In genomic region chr18:50806208-50806616, GRCh38 we compare ENCODE assay signal across 13 cellular contexts. TPM values are rescaled to one million over a fixed set of nuclear protein-coding genes. Genes with fewer than 3 reads are reported as not detected.
DNase-seq lines count a peak whose midpoint lies in the region; ATAC-seq, FAIRE-seq and TF ChIP-seq lines count a peak whose summit lies in the region.
"Had no signal": no experiment of that assay in that cellular context is flagged by ENCODE, and none has a peak within 500 bp of the region (broad histone marks: within the 10 kb centered on the region; RNA-seq: fewer than 3 reads in every experiment).

No MANE protein-coding gene starts in this region.

- no peak for ATAC-seq in GM21717 (IDR thresholded peaks at IDR 0.05; ENCODE audit: unreplicated experiment)

- no peak for FAIRE-seq in H54 (lab: Jason Lieb, UNC)

- no peaks in the 10 kb centered on the region for H3K36me3 ChIP-seq in effector memory CD4-positive, alpha-beta T cell (ENCODE audit: control insufficient read depth, insufficient read depth, low read length)
- H3K36me3 ChIP-seq: gastrocnemius medialis, tibial nerve had no signal

- H3K27me3 Mint-ChIP-seq in IgD-negative memory B cell, result peaks cover 4% of the 10 kb centered on the region
- H3K27me3 Mint-ChIP-seq in dendritic cell treated with granulocyte-macrophage colony-stimulating factor and Interleukin-4, amounts not matched to agents 40 ng/mL and 50 ng/mL, for 4 days, result no peaks in the 10 kb centered on the region

- peak; percentile 18 for DNase-seq in NCI-H748 (lab: John Stamatoyannopoulos, UW; ENCODE audit: unreplicated experiment)
- no peak for DNase-seq in NCI-H748 treated with DMSO at 0.1 percent for 48 hours (lab: John Stamatoyannopoulos, UW)
- peak; percentile 45 for DNase-seq in pons (ENCODE audit: low spot score)
- no peak for DNase-seq in effector memory CD4-positive, alpha-beta T cell
- no peak for DNase-seq in H54 (ENCODE audit: insufficient read length, low spot score)
- DNase-seq: 8988T, gastrocnemius medialis, GOT3 had no signal

- no peaks in the 10 kb centered on the region for H3K27me3 ChIP-seq in effector memory CD4-positive, alpha-beta T cell (replicated peaks; ENCODE audit: control insufficient read depth, insufficient read depth, low read length, poor library complexity, severe bottlenecking)
- H3K27me3 ChIP-seq: gastrocnemius medialis, tibial nerve had no signal

- no peak overlapping the region for H3K4me3 ChIP-seq in effector memory CD4-positive, alpha-beta T cell (ENCODE audit: insufficient read depth, low read depth, low read length, poor library complexity, severe bottlenecking)
- H3K4me3 ChIP-seq: gastrocnemius medialis, tibial nerve had no signal

- no peak overlapping the region for H3K27ac Mint-ChIP-seq in IgD-negative memory B cell
- peak overlapping the region; percentile 64 for H3K27ac Mint-ChIP-seq in dendritic cell treated with granulocyte-macrophage colony-stimulating factor and Interleukin-4, amounts not matched to agents 40 ng/mL and 50 ng/mL, for 4 days

- intact Hi-C loops in dendritic cell treated with granulocyte-macrophage colony-stimulating factor and Interleukin-4, amounts not matched to agents 40 ng/mL and 50 ng/mL, for 4 days (cut with micrococcal nuclease), result loop anchor here (5.0 kb wide), 1 partner anchor 226 kb away; the partner anchor contains the start of gene SMAD4

- peak overlapping the region in 3 of 4 donors; percentile 53 to 79 (median 69) for H3K4me3 Mint-ChIP-seq in IgD-negative memory B cell
- no peak overlapping the region for H3K4me3 Mint-ChIP-seq in dendritic cell treated with granulocyte-macrophage colony-stimulating factor and Interleukin-4, amounts not matched to agents 40 ng/mL and 50 ng/mL, for 4 days

- no peak overlapping the region for H3K27ac ChIP-seq in effector memory CD4-positive, alpha-beta T cell (ENCODE audit: insufficient read depth, low read length, poor library complexity, severe bottlenecking)
- H3K27ac ChIP-seq: gastrocnemius medialis, KMS-11, tibial nerve had no signal

- H3K9me3 ChIP-seq in effector memory CD4-positive, alpha-beta T cell (ENCODE audit: control insufficient read depth, low read length), result no peaks in the 10 kb centered on the region
- H3K9me3 ChIP-seq: gastrocnemius medialis, tibial nerve had no signal

- no peaks in the 10 kb centered on the region for H3K4me1 ChIP-seq in effector memory CD4-positive, alpha-beta T cell (ENCODE audit: control insufficient read depth, insufficient read depth, low read length, poor library complexity, severe bottlenecking)
- H3K4me1 ChIP-seq: gastrocnemius medialis, tibial nerve had no signal

- H3K9me3 Mint-ChIP-seq in IgD-negative memory B cell, result no peaks in the 10 kb centered on the region
- no peaks in the 10 kb centered on the region for H3K9me3 Mint-ChIP-seq in dendritic cell treated with granulocyte-macrophage colony-stimulating factor and Interleukin-4, amounts not matched to agents 40 ng/mL and 50 ng/mL, for 4 days

- H3K4me1 Mint-ChIP-seq in IgD-negative memory B cell, result peaks cover 0 to 21% (median 16%) of the 10 kb centered on the region in 3 donors
- H3K4me1 Mint-ChIP-seq in dendritic cell treated with granulocyte-macrophage colony-stimulating factor and Interleukin-4, amounts not matched to agents 40 ng/mL and 50 ng/mL, for 4 days (ENCODE audit: low read depth), result peaks cover 33% of the 10 kb centered on the region

- TF ChIP-seq POLR2A in H54 (IDR thresholded peaks at IDR 0.05; ENCODE audit: low read depth, low read length), result no peak

- no peaks in the 10 kb centered on the region for H3K36me3 Mint-ChIP-seq in IgD-negative memory B cell
- no peaks in the 10 kb centered on the region for H3K36me3 Mint-ChIP-seq in dendritic cell treated with granulocyte-macrophage colony-stimulating factor and Interleukin-4, amounts not matched to agents 40 ng/mL and 50 ng/mL, for 4 days (ENCODE audit: low read depth)

RNA-seq across cellular contexts. Expression of gene MRO, which starts 13.6 kb away (rescaled TPM):
- polyA plus RNA-seq in IgD-negative memory B cell, result not detected

Comparison
In these comparisons a context has a peak if more than half of its experiments do, and no peak if none do; other contexts are left out.
1. DNase-seq: peak in NCI-H748 (single experiment) and pons (single experiment); none in NCI-H748 treated with DMSO at 0.1 percent for 48 hours (single experiment), effector memory CD4-positive, alpha-beta T cell (0 of 3) and H54 (single experiment).